ENCODE assay signal across 9 cellular contexts in the genomic region with DNA sequence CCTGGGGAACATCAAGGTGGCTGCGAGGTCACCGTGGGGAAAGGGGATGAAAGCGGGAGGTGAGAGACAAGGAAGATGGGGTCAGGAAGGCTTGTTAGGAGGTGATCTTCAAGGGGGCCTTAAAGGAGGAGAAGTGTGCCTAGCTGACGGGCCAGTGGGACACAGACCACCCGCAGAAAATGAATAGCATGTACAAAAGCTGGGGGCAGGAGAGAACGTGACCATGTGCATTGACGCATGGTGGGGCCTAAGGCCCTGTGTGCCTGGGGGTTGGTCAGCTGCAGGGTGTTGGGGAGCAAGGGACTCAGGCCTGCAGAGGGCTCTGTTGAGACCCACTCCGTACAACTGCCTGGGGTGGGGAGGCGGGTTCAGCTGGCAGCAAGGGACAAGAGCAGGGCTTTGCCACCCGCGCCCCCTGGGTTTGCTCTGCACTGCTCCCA.
A peak's percentile ranks its signal among the peaks of the same experiment; 100 is the strongest.
DNase-seq lines count a peak whose midpoint lies in the region; ATAC-seq and TF ChIP-seq lines count a peak whose summit lies in the region.
"Had no signal": no experiment of that assay in that cellular context is flagged by ENCODE, and none has a peak within 500 bp of the region (broad histone marks: within the 10 kb centered on the region; RNA-seq: fewer than 3 reads in every experiment).

No MANE protein-coding gene starts in this region.

- no peaks in the 10 kb centered on the region for H3K27me3 ChIP-seq in brain microvascular endothelial cell (replicated peaks)

- H3K4me3 ChIP-seq in brain microvascular endothelial cell (ENCODE audit: low read depth, low read length): no peak overlapping the region

- ATAC-seq in stimulated activated naive CD8-positive, alpha-beta T cell treated with anti-CD3 and anti-CD28 coated beads, Interleukin-15, Interleukin-2, amounts not matched to agents 100 U/mL and 50 U/mL, for 24 hours: no peak
- ATAC-seq in GM18873 (IDR thresholded peaks at IDR 0.05; ENCODE audit: low FRiP score, unreplicated experiment): no peak
- ATAC-seq in HG02852 (IDR thresholded peaks at IDR 0.05; ENCODE audit: unreplicated experiment): no peak

- TF ChIP-seq CTCF in brain microvascular endothelial cell (IDR thresholded peaks at IDR 0.05; ENCODE audit: low read depth, low read length, missing control alignments): peak; percentile 38

- no peak overlapping the region for H3K27ac ChIP-seq in brain microvascular endothelial cell

- peaks cover 37% of the 10 kb centered on the region for H3K36me3 ChIP-seq in brain microvascular endothelial cell (replicated peaks)

- in situ Hi-C loops in brain microvascular endothelial cell (cut with HindIII; ENCODE audit: low pct_ligation_motif_present, low sequenced_read_pairs): no loop called here

- DNase-seq in SIG-M5 treated with dmso at 0.1 percent for 504 hours (lab: John Stamatoyannopoulos, UW; ENCODE audit: unreplicated experiment) (peak; percentile 29), SIG-M5 (lab: John Stamatoyannopoulos, UW) (no peak), NAMALWA (ENCODE audit: low spot score) (peak; percentile 72), brain microvascular endothelial cell (no peak), NCI-H146 treated with DMSO at 0.1 percent for 48 hours (lab: John Stamatoyannopoulos, UW; ENCODE audit: unreplicated experiment) (no peak)
- DNase-seq in stimulated activated naive CD8-positive, alpha-beta T cell treated with anti-CD3 and anti-CD28 coated beads, Interleukin-15, Interleukin-2, amounts not matched to agents 100 U/mL and 50 U/mL, for 24 hours: peak; percentile 33
- DNase-seq: KG1 had no signal

Comparison
In these comparisons a context has a peak if more than half of its experiments do, and no peak if none do; other contexts are left out.
1. DNase-seq: peak in SIG-M5 treated with dmso at 0.1 percent for 504 hours (single experiment), NAMALWA (single experiment) and stimulated activated naive CD8-positive, alpha-beta T cell treated with anti-CD3 and anti-CD28 coated beads, Interleukin-15, Interleukin-2, amounts not matched to agents 100 U/mL and 50 U/mL, for 24 hours (single experiment); none in SIG-M5 (single experiment), brain microvascular endothelial cell (single experiment) and NCI-H146 treated with DMSO at 0.1 percent for 48 hours (single experiment).